ENCODE assay signal across 1 cellular context in the genomic region with DNA sequence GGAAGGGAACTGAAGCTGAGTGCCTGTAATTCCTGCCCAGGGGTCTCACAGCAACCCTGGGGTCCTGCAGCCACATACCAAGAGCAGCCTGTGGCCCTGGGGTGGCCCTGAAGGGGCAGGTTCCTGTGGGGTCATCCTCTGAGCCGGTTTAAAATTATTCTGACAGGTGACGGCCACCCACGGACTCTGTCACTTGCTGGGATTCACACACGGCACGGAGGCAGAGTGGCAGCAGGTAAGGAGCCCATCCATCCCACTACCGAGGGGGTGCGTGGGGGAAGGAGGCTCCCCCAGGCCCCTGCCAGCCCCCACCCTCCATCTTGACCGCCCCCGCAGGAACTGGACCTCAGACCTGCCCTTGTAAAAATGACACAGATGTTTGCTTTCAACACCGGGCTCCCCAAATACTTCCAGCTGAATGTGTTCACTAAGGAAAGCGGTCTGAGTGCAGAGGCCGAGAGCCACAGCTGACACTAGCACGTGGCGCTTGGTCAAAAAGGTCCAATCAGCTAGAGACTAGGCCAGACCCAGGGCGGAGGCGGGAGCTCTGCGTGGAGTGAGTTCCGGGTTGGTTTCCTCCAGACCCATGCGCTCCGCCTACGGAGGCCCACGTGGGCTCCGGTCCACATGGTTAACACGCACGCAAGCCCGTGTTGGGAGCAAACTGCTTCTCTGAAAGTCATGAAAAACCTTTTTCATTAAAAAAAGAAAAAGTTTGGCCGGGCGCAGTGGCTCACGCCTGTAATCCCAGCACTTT.
A peak's percentile ranks its signal among the peaks of the same experiment; 100 is the strongest.
TF ChIP-seq lines count a peak whose summit lies in the region.

No MANE protein-coding gene starts in this region.

TF ChIP-seq in HepG2, 621 proteins besides CTCF, POLR2A, EP300 and RAD21 (continued from another document and continues in another):
- no peak for TF ChIP-seq NFAT5 (CRISPR knock-in tag; IDR thresholded peaks at IDR 0.05)
- TF ChIP-seq SRSF4 (IDR thresholded peaks at IDR 0.05; ENCODE audit: low read depth, low read length, poor library complexity, severe bottlenecking), result no peak
- TF ChIP-seq ZSCAN31 (CRISPR knock-in tag; IDR thresholded peaks at IDR 0.05; ENCODE audit: low read depth), result no peak
- TF ChIP-seq ZNF354B (CRISPR knock-in tag; IDR thresholded peaks at IDR 0.05), result no peak
- no peak for TF ChIP-seq SOX6 (IDR thresholded peaks at IDR 0.05)
- no peak; the same call in 1 of the 2 replicates for TF ChIP-seq SOX6 (CRISPR knock-in tag; IDR thresholded peaks at IDR 0.05)
- no peak for TF ChIP-seq CHD4 (IDR thresholded peaks at IDR 0.05; ENCODE audit: borderline replicate concordance, low read length)
- no peak for TF ChIP-seq HNRNPL (IDR thresholded peaks at IDR 0.05; ENCODE audit: low read depth, low read length)
- no peak for TF ChIP-seq NFRKB (IDR thresholded peaks at IDR 0.05)
- TF ChIP-seq, protein P1, sequence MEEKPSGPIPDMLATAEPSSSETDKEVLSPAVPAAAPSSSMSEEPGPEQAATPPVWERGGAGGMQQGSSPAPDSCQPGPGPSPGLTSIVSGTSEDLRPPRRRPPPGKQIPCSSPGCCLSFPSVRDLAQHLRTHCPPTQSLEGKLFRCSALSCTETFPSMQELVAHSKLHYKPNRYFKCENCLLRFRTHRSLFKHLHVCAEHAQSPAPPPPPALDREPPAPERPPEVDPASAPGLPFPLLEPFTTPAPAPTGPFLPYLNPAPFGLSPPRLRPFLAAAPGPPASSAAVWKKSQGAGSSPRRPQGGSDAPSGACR (CRISPR knock-in tag; IDR thresholded peaks at IDR 0.05), result no peak
- no peak for TF ChIP-seq ZNF609 (CRISPR knock-in tag; IDR thresholded peaks at IDR 0.05; ENCODE audit: borderline replicate concordance)
- TF ChIP-seq TGIF2 (CRISPR knock-in tag; IDR thresholded peaks at IDR 0.05), result no peak
- no peak for TF ChIP-seq XBP1 (CRISPR knock-in tag; IDR thresholded peaks at IDR 0.05)
- TF ChIP-seq ZNF317 (CRISPR knock-in tag; IDR thresholded peaks at IDR 0.05), result 0 out of 2 replicates have a peak, but pooled peaks have one; percentile 46
- TF ChIP-seq NR3C1 (CRISPR knock-in tag; IDR thresholded peaks at IDR 0.05), result no peak
- TF ChIP-seq ZMAT3 (CRISPR knock-in tag; conservative IDR thresholded peaks at IDR 0.05), result no peak
- TF ChIP-seq ATF5 (CRISPR knock-in tag; IDR thresholded peaks at IDR 0.05; ENCODE audit: low read depth), result no peak
- TF ChIP-seq MEIS2 (CRISPR knock-in tag; IDR thresholded peaks at IDR 0.05), result no peak
- TF ChIP-seq BCL6 (CRISPR knock-in tag; IDR thresholded peaks at IDR 0.05), result no peak
- TF ChIP-seq, protein P2, sequence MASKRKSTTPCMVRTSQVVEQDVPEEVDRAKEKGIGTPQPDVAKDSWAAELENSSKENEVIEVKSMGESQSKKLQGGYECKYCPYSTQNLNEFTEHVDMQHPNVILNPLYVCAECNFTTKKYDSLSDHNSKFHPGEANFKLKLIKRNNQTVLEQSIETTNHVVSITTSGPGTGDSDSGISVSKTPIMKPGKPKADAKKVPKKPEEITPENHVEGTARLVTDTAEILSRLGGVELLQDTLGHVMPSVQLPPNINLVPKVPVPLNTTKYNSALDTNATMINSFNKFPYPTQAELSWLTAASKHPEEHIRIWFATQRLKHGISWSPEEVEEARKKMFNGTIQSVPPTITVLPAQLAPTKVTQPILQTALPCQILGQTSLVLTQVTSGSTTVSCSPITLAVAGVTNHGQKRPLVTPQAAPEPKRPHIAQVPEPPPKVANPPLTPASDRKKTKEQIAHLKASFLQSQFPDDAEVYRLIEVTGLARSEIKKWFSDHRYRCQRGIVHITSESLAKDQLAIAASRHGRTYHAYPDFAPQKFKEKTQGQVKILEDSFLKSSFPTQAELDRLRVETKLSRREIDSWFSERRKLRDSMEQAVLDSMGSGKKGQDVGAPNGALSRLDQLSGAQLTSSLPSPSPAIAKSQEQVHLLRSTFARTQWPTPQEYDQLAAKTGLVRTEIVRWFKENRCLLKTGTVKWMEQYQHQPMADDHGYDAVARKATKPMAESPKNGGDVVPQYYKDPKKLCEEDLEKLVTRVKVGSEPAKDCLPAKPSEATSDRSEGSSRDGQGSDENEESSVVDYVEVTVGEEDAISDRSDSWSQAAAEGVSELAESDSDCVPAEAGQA (IDR thresholded peaks at IDR 0.05; ENCODE audit: low read depth), result no peak
- TF ChIP-seq, protein P2 (CRISPR knock-in tag; IDR thresholded peaks at IDR 0.05; ENCODE audit: borderline replicate concordance), result no peak
- TF ChIP-seq E2F2 (CRISPR knock-in tag; IDR thresholded peaks at IDR 0.05; ENCODE audit: borderline replicate concordance), result no peak
- TF ChIP-seq KDM4B (CRISPR knock-in tag; IDR thresholded peaks at IDR 0.05), result no peak
- peak; percentile 53 for TF ChIP-seq ZNF430 (CRISPR knock-in tag; IDR thresholded peaks at IDR 0.05)
- TF ChIP-seq RBM22 (optimal IDR thresholded peaks at IDR 0.05; ENCODE audit: low read length), result no peak
- TF ChIP-seq ZNF138 (CRISPR knock-in tag; IDR thresholded peaks at IDR 0.05; ENCODE audit: low read depth), result no peak
- TF ChIP-seq ZMYM4 (CRISPR knock-in tag; IDR thresholded peaks at IDR 0.05), result 0 out of 2 replicates have a peak, but pooled peaks have one; percentile 10
- TF ChIP-seq ATF7 (IDR thresholded peaks at IDR 0.05), result no peak
- no peak for TF ChIP-seq ATF7 (CRISPR knock-in tag; IDR thresholded peaks at IDR 0.05)
- TF ChIP-seq REPIN1 (CRISPR knock-in tag; IDR thresholded peaks at IDR 0.05; ENCODE audit: borderline replicate concordance, low read depth), result no peak
- TF ChIP-seq DBP (CRISPR knock-in tag; IDR thresholded peaks at IDR 0.05; ENCODE audit: not compliant biosample characterization), result no peak
- TF ChIP-seq CREBL2 (CRISPR knock-in tag; IDR thresholded peaks at IDR 0.05; ENCODE audit: borderline replicate concordance), result no peak
- no peak for TF ChIP-seq ZNF256 (CRISPR knock-in tag; conservative IDR thresholded peaks at IDR 0.05)
- TF ChIP-seq MLLT10 (CRISPR knock-in tag; IDR thresholded peaks at IDR 0.05), result no peak
- TF ChIP-seq ZNF576 (CRISPR knock-in tag; IDR thresholded peaks at IDR 0.05), result no peak
- TF ChIP-seq ZNF101 (CRISPR knock-in tag; IDR thresholded peaks at IDR 0.05; ENCODE audit: borderline replicate concordance, low read depth), result no peak
- no peak for TF ChIP-seq KDM6A (CRISPR knock-in tag; IDR thresholded peaks at IDR 0.05; ENCODE audit: low read depth)
- no peak for TF ChIP-seq RXRA (CRISPR knock-in tag; IDR thresholded peaks at IDR 0.05)
